ENCODE assay signal across 26 cellular contexts in the genomic region with DNA sequence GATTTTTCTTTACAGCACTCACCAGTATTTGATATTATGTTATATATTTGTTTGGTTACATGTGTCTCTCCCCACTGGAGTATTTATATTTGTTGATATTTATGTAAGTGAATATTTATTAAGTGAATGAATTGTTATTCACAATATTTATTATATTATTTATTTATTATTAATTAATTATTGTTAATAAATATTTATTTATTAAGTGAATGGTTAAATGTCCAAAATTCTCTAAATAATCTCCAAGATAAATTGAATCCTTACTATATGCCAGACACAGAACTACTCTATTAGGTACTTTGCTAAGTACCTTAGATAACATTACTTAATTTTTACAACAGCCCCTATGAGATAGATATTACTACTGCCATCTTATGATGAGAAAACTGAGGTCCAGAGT.
"Had no signal": no experiment of that assay in that cellular context is flagged by ENCODE, and none has a peak within 500 bp of the region (broad histone marks: within the 10 kb centered on the region; RNA-seq: fewer than 3 reads in every experiment).

No MANE protein-coding gene starts in this region.

- H3K4me3 ChIP-seq: left lung, lung, ovary, right atrium auricular region, right lobe of liver, smooth muscle cell, testis, thyroid gland, transverse colon, upper lobe of left lung, vagina had no signal

- H3K4me1 Mint-ChIP-seq: mesothelial cell of epicardium; naive B cell; natural killer cell; stimulated activated memory B cell treated with anti-CD40 and anti-IgM and Interleukin-4, amounts not matched to agents 10 μg/mL and 1 μg/mL and 100 μg/mL, for 72 hours; stimulated activated naive CD8-positive, alpha-beta T cell treated with anti-CD3 and anti-CD28 coated beads, Interleukin-15, amount 100 ng/mL, for 72 hours had no signal

- H3K27ac Mint-ChIP-seq: mesothelial cell of epicardium; natural killer cell; progenitor cell of endocrine pancreas; stimulated activated memory B cell treated with anti-CD40 and anti-IgM and Interleukin-4, amounts not matched to agents 10 μg/mL and 1 μg/mL and 100 μg/mL, for 72 hours; stimulated activated naive CD8-positive, alpha-beta T cell treated with anti-CD3 and anti-CD28 coated beads, Interleukin-15, amount 100 ng/mL, for 72 hours had no signal

- H3K9me3 Mint-ChIP-seq: mesothelial cell of epicardium; naive B cell; natural killer cell; stimulated activated memory B cell treated with anti-CD40 and anti-IgM and Interleukin-4, amounts not matched to agents 10 μg/mL and 1 μg/mL and 100 μg/mL, for 72 hours; stimulated activated naive CD8-positive, alpha-beta T cell treated with anti-CD3 and anti-CD28 coated beads, Interleukin-15, amount 100 ng/mL, for 72 hours had no signal

- DNase-seq: hippocampal formation; left colon; left lung; mesendoderm; naive B cell; natural killer cell; ovary; right lobe of liver; stimulated activated CD4-positive, alpha-beta T cell treated with anti-CD3 and anti-CD28 coated beads, Interleukin-1b, Interleukin-23, amount 100 ng/mL, for 48 hours; stimulated activated CD4-positive, alpha-beta T cell treated with anti-CD3 and anti-CD28 coated beads, Interleukin-2, amount 100 ng/mL, for 48 hours; stimulated activated CD4-positive, alpha-beta T cell treated with anti-CD3 and anti-CD28 coated beads, Interleukin-4, amount 100 ng/mL, for 4 hours; stimulated activated CD8-positive, alpha-beta memory T cell treated with anti-CD3 and anti-CD28 coated beads, Interleukin-4, amount 100 ng/mL, for 48 hours; stimulated activated naive CD4-positive, alpha-beta T cell treated with Interleukin-2 at 50 U/mL for 16 hours; stimulated activated naive CD8-positive, alpha-beta T cell treated with anti-CD3 and anti-CD28 coated beads, Interleukin-15, amount 100 ng/mL, for 72 hours; testis; thyroid gland; transverse colon; upper lobe of left lung had no signal

- H3K36me3 ChIP-seq: left lung, ovary, right atrium auricular region, right lobe of liver, thyroid gland, transverse colon, upper lobe of left lung, vagina had no signal

- H3K4me3 Mint-ChIP-seq: mesothelial cell of epicardium; naive B cell; natural killer cell; stimulated activated memory B cell treated with anti-CD40 and anti-IgM and Interleukin-4, amounts not matched to agents 10 μg/mL and 1 μg/mL and 100 μg/mL, for 72 hours; stimulated activated naive CD8-positive, alpha-beta T cell treated with anti-CD3 and anti-CD28 coated beads, Interleukin-15, amount 100 ng/mL, for 72 hours had no signal

- ATAC-seq: natural killer cell; right lobe of liver; stimulated activated memory B cell treated with anti-CD40 and anti-IgM and Interleukin-4, amounts not matched to agents 10 μg/mL and 1 μg/mL and 100 μg/mL, for 72 hours; stimulated activated naive CD8-positive, alpha-beta T cell treated with anti-CD3 and anti-CD28 coated beads, Interleukin-15, amount 100 ng/mL, for 72 hours had no signal

- H3K4me2 ChIP-seq: smooth muscle cell had no signal

- H3K27me3 ChIP-seq: left lung, ovary, right atrium auricular region, right lobe of liver, testis, thyroid gland, transverse colon, upper lobe of left lung, vagina had no signal

- H3K27ac ChIP-seq: left lung, ovary, right atrium auricular region, testis, thyroid gland, transverse colon, upper lobe of left lung, vagina had no signal

- H3K36me3 Mint-ChIP-seq: mesothelial cell of epicardium; naive B cell; natural killer cell; stimulated activated memory B cell treated with anti-CD40 and anti-IgM and Interleukin-4, amounts not matched to agents 10 μg/mL and 1 μg/mL and 100 μg/mL, for 72 hours had no signal

- H3K9me3 ChIP-seq: left lung, ovary, right atrium auricular region, right lobe of liver, testis, thyroid gland, transverse colon, upper lobe of left lung, vagina had no signal

- H3K4me1 ChIP-seq: left lung, right atrium auricular region, testis, upper lobe of left lung, vagina had no signal

- FAIRE-seq: keratinocyte had no signal
